Comparison of ENCODE assay signal across 18 cellular contexts in the genomic region with DNA sequence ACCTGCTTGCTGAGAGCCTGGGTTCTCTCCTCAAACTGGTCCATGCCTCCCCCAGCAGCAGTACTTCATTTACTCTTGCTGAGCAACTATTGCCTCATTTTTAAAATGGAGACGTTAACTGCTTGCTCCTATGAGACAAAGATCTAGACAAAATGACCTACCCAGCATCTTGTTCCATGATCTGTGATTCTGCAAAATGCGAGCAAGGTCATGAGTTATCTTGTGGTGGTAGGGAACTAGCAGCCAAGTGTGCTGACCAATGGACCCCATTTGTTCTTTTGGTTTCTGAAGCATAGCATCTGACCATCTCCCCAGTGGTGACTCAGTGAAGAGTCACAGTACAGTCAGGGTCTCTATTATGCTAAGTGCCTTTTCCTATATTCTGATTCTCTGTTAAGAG. TPM values are rescaled to one million over a fixed set of nuclear protein-coding genes. Genes with fewer than 3 reads are reported as not detected.
DNase-seq lines count a peak whose midpoint lies in the region; ATAC-seq and TF ChIP-seq lines count a peak whose summit lies in the region.
"Had no signal": no experiment of that assay in that cellular context is flagged by ENCODE, and none has a peak within 500 bp of the region (broad histone marks: within the 10 kb centered on the region; RNA-seq: fewer than 3 reads in every experiment).

No MANE protein-coding gene starts in this region.

- H3K4me2 ChIP-seq in osteoblast (ENCODE audit: insufficient read depth, low read length) = peak overlapping the region; percentile 54

- H3K4me1 ChIP-seq in osteoblast (ENCODE audit: insufficient read depth, low read length) (peaks cover 70% of the 10 kb centered on the region), esophagus muscularis mucosa (no peaks in the 10 kb centered on the region)
- H3K4me1 ChIP-seq: body of pancreas had no signal

- H3K9me3 ChIP-seq in osteoblast (ENCODE audit: low read depth, low read length) (no peaks in the 10 kb centered on the region), esophagus muscularis mucosa (no peaks in the 10 kb centered on the region)
- H3K9me3 ChIP-seq: body of pancreas, mucosa of descending colon had no signal

- intact Hi-C loops in esophagus muscularis mucosa (cut with DNase I) = no loop called here

- peaks cover 3% of the 10 kb centered on the region for H3K36me3 ChIP-seq in osteoblast (ENCODE audit: insufficient read depth, low read length)
- no peaks in the 10 kb centered on the region for H3K36me3 ChIP-seq in H7 (replicated peaks; ENCODE audit: control insufficient read depth, insufficient read depth, low read length)
- no peaks in the 10 kb centered on the region for H3K36me3 ChIP-seq in esophagus muscularis mucosa

- no peak for TF ChIP-seq POLR2A in esophagus muscularis mucosa (IDR thresholded peaks at IDR 0.05; ENCODE audit: low read depth)

- peak; percentile 84 for DNase-seq in EH (ENCODE audit: low read depth)
- peak; percentile 63 for DNase-seq in RKO (ENCODE audit: low spot score)
- DNase-seq in epithelial cell of esophagus (ENCODE audit: low read depth) = peak; percentile 11
- peak; percentile 68 for DNase-seq in osteoblast (ENCODE audit: insufficient read length, low spot score, missing footprints)
- no peak for DNase-seq in H7
- DNase-seq in esophagus muscularis mucosa (ENCODE audit: extremely low spot score) = no peak
- no peak for DNase-seq in activated T-cell treated with anti-CD3 and anti-CD28 coated beads, Interleukin-2, amount 50 U/mL, for 72 hours
- no peak for DNase-seq in activated naive CD4-positive, alpha-beta T cell treated with anti-CD3 and anti-CD28 coated beads, Interleukin-2, amount 50 U/mL, for 16 hours
- DNase-seq: activated CD8-positive, alpha-beta memory T cell treated with anti-CD3 and anti-CD28 coated beads for 24 hours; activated effector memory CD4-positive, alpha-beta T cell treated with anti-CD3 and anti-CD28 coated beads, Interleukin-2, amount 50 U/mL, for 16 hours; body of pancreas; C1 segment of cervical spinal cord; islet precursor cell; mucosa of descending colon; NK-92 treated with Interleukin-12 subunit alpha and Interleukin-12 subunit beta, amount 100 ng/mL, for 24 hours; substantia nigra had no signal

- H3K27ac ChIP-seq in osteoblast (ENCODE audit: low read depth, low read length) (peak overlapping the region; percentile 68), esophagus muscularis mucosa (replicated peaks in 1 of 4) (no peak overlapping the region)
- H3K27ac ChIP-seq: body of pancreas, VCaP had no signal

- H3K27me3 ChIP-seq in osteoblast (ENCODE audit: insufficient read depth, low read length) (no peaks in the 10 kb centered on the region), H7 (ENCODE audit: control insufficient read depth, insufficient read depth, low read length) (no peaks in the 10 kb centered on the region), esophagus muscularis mucosa (no peaks in the 10 kb centered on the region)
- H3K27me3 ChIP-seq: body of pancreas had no signal

- H3K4me3 Mint-ChIP-seq in activated T-cell treated with anti-CD3 and anti-CD28 coated beads, Interleukin-2, amount 50 U/mL, for 72 hours = no peak overlapping the region

- H3K27me3 Mint-ChIP-seq in activated T-cell treated with anti-CD3 and anti-CD28 coated beads, Interleukin-2, amount 50 U/mL, for 72 hours (ENCODE audit: low read depth) = no peaks in the 10 kb centered on the region

- H3K4me1 Mint-ChIP-seq in activated T-cell treated with anti-CD3 and anti-CD28 coated beads, Interleukin-2, amount 50 U/mL, for 72 hours (ENCODE audit: low read depth) = no peaks in the 10 kb centered on the region

- peaks cover 75% of the 10 kb centered on the region for H3K79me2 ChIP-seq in osteoblast (ENCODE audit: insufficient read depth, low read length)

- WGBS in esophagus muscularis mucosa = 81% methylated on average over 2 of the region's 2 CpGs

- no peaks in the 10 kb centered on the region for H3K36me3 Mint-ChIP-seq in activated T-cell treated with anti-CD3 and anti-CD28 coated beads, Interleukin-2, amount 50 U/mL, for 72 hours (ENCODE audit: insufficient read depth in 2 of 2)

- H3K4me3 ChIP-seq in epithelial cell of esophagus (ENCODE audit: low read length) (no peak overlapping the region), osteoblast (ENCODE audit: insufficient read depth, low read length) (no peak overlapping the region), H7 (ENCODE audit: insufficient read depth, low read depth, low read length) (no peak overlapping the region), esophagus muscularis mucosa (no peak overlapping the region)
- H3K4me3 ChIP-seq: body of pancreas, mucosa of descending colon had no signal

- ATAC-seq in activated T-cell treated with anti-CD3 and anti-CD28 coated beads, Interleukin-2, amount 50 U/mL, for 72 hours (replicated peaks in 1 of 2) = no peak
- ATAC-seq: body of pancreas, mucosa of descending colon, SK-N-SH treated with all-trans-retinoic acid at 6 μM for 48 hours had no signal

- no peak for TF ChIP-seq EP300 in esophagus muscularis mucosa (IDR thresholded peaks at IDR 0.05)

- H3K9me3 Mint-ChIP-seq in activated T-cell treated with anti-CD3 and anti-CD28 coated beads, Interleukin-2, amount 50 U/mL, for 72 hours = no peaks in the 10 kb centered on the region

- peaks cover 84% of the 10 kb centered on the region for H4K20me1 ChIP-seq in osteoblast (ENCODE audit: insufficient read depth, low read length)

- no peak overlapping the region for H2AFZ ChIP-seq in osteoblast (ENCODE audit: low read length)

- TF ChIP-seq CTCF in epithelial cell of esophagus (IDR thresholded peaks at IDR 0.05; ENCODE audit: insufficient read depth, low read depth, low read length, missing control alignments) = no peak
- no peak for TF ChIP-seq CTCF in osteoblast (IDR thresholded peaks at IDR 0.05; ENCODE audit: extremely low read depth, low read depth, low read length)
- TF ChIP-seq CTCF in esophagus muscularis mucosa (IDR thresholded peaks at IDR 0.05) = no peak

- no peak overlapping the region for H3K27ac Mint-ChIP-seq in activated T-cell treated with anti-CD3 and anti-CD28 coated beads, Interleukin-2, amount 50 U/mL, for 72 hours

RNA-seq across cellular contexts. Expression of a gene that starts 40.4 kb away (rescaled TPM):
- total RNA-seq in osteoblast (38.0 and 44.5 TPM in 2 replicates), esophagus muscularis mucosa (1 to 10 TPM in 1 of 4 donors, under 1 TPM in 3; 0.42 to 1.2 (median 0.79) TPM)
- 13.8 and 22.9 TPM in 2 replicates for total RNA-seq in H7 (2014; rRNA removed; shearing (Covaris generic))
- total RNA-seq in activated T-cell treated with anti-CD3 and anti-CD28 coated beads, Interleukin-2, amount 50 U/mL, for 72 hours = under 1 TPM; 0.07 to 0.10 TPM
- total RNA-seq: body of pancreas, mucosa of descending colon had no signal

Comparison
In these comparisons a context has a peak if more than half of its experiments do, and no peak if none do; other contexts are left out.
1. DNase-seq: peak in EH (single experiment), RKO (single experiment), epithelial cell of esophagus (single experiment) and osteoblast (single experiment); none in H7 (single experiment), esophagus muscularis mucosa (single experiment), activated T-cell treated with anti-CD3 and anti-CD28 coated beads, Interleukin-2, amount 50 U/mL, for 72 hours (0 of 2) and activated naive CD4-positive, alpha-beta T cell treated with anti-CD3 and anti-CD28 coated beads, Interleukin-2, amount 50 U/mL, for 16 hours (single experiment).